In genomic region chr11:17572791-17573460, GRCh38 we compare ENCODE assay signal across 17 cellular contexts. TPM values are rescaled to one million over a fixed set of nuclear protein-coding genes. Genes with fewer than 3 reads are reported as not detected.
"Had no signal": no experiment of that assay in that cellular context is flagged by ENCODE, and none has a peak within 500 bp of the region (broad histone marks: within the 10 kb centered on the region; RNA-seq: fewer than 3 reads in every experiment).

No MANE protein-coding gene starts in this region.

- DNase-seq: activated CD4-positive, alpha-beta T cell treated with anti-CD3 and anti-CD28 coated beads, Interleukin-2, amount 10 ng/mL, durations not matched to agents 24 days and 14 days; activated T-cell treated with anti-CD3 and anti-CD28 coated beads, Interleukin-2, amount 50 U/mL, for 1 hour; amygdala; erythroblast; glutamatergic neuron; left cardiac atrium; retina; stimulated activated CD4-positive, alpha-beta T cell treated with anti-CD3 and anti-CD28 coated beads, Interleukin-4, amount 100 ng/mL, for 4 hours had no signal

- H3K36me3 ChIP-seq: thyroid gland, vagina had no signal

- H3K36me3 Mint-ChIP-seq: activated naive CD4-positive, alpha-beta T cell treated with anti-CD3 and anti-CD28 coated beads, Interleukin-2, amount 50 U/mL, for 24 hours; brain had no signal

- H3K9me3 Mint-ChIP-seq: activated CD4-positive, alpha-beta T cell treated with anti-CD3 and anti-CD28 coated beads, Interleukin-2, amount 10 ng/mL, durations not matched to agents 24 days and 14 days; activated naive CD4-positive, alpha-beta T cell treated with anti-CD3 and anti-CD28 coated beads, Interleukin-2, amount 50 U/mL, for 24 hours; brain; central memory CD8-positive, alpha-beta T cell; dendritic cell treated with granulocyte-macrophage colony-stimulating factor and Interleukin-4, amounts not matched to agents 40 ng/mL and 50 ng/mL, for 4 days; T-helper 1 cell treated with Interleukin-12 subunit alpha and Interleukin-12 subunit beta and Interleukin-4 antibody, amounts not matched to agents 30 μg/mL and 1 μg/mL, for 36 hours had no signal

- H3K4me3 Mint-ChIP-seq: activated CD4-positive, alpha-beta T cell treated with anti-CD3 and anti-CD28 coated beads, Interleukin-2, amount 10 ng/mL, durations not matched to agents 24 days and 14 days; activated naive CD4-positive, alpha-beta T cell treated with anti-CD3 and anti-CD28 coated beads, Interleukin-2, amount 50 U/mL, for 24 hours; brain; central memory CD8-positive, alpha-beta T cell; dendritic cell treated with granulocyte-macrophage colony-stimulating factor and Interleukin-4, amounts not matched to agents 40 ng/mL and 50 ng/mL, for 4 days; T-helper 1 cell treated with Interleukin-12 subunit alpha and Interleukin-12 subunit beta and Interleukin-4 antibody, amounts not matched to agents 30 μg/mL and 1 μg/mL, for 36 hours had no signal

- H3K4me3 ChIP-seq: thyroid gland, vagina had no signal

- H3K9me3 ChIP-seq: thyroid gland, vagina had no signal

- H3K27me3 Mint-ChIP-seq: dendritic cell treated with granulocyte-macrophage colony-stimulating factor and Interleukin-4, amounts not matched to agents 40 ng/mL and 50 ng/mL, for 4 days had no signal

- H3K4me1 ChIP-seq: thyroid gland, vagina had no signal

- H3K27ac Mint-ChIP-seq: activated CD4-positive, alpha-beta T cell treated with anti-CD3 and anti-CD28 coated beads, Interleukin-2, amount 10 ng/mL, durations not matched to agents 24 days and 14 days; activated naive CD4-positive, alpha-beta T cell treated with anti-CD3 and anti-CD28 coated beads, Interleukin-2, amount 50 U/mL, for 24 hours; brain; dendritic cell treated with granulocyte-macrophage colony-stimulating factor and Interleukin-4, amounts not matched to agents 40 ng/mL and 50 ng/mL, for 4 days; T-helper 1 cell treated with Interleukin-12 subunit alpha and Interleukin-12 subunit beta and Interleukin-4 antibody, amounts not matched to agents 30 μg/mL and 1 μg/mL, for 36 hours had no signal

- H3K27ac ChIP-seq: thyroid gland, vagina had no signal

- H3K27me3 ChIP-seq: thyroid gland, vagina had no signal

- H3K4me1 Mint-ChIP-seq: brain; central memory CD8-positive, alpha-beta T cell had no signal

RNA-seq across cellular contexts. Expression of gene OTOG, which starts 25.9 kb away (rescaled TPM):
- total RNA-seq: activated CD4-positive, alpha-beta T cell treated with anti-CD3 and anti-CD28 coated beads, Interleukin-2, amount 10 ng/mL, durations not matched to agents 24 days and 14 days; left cardiac atrium; lung microvascular endothelial cell; thyroid gland; vagina had no signal

RNA-seq across cellular contexts. Expression of gene USH1C, which starts 28.7 kb away (rescaled TPM):
- total RNA-seq: activated CD4-positive, alpha-beta T cell treated with anti-CD3 and anti-CD28 coated beads, Interleukin-2, amount 10 ng/mL, durations not matched to agents 24 days and 14 days; lung microvascular endothelial cell; skeletal muscle tissue; vagina had no signal
